Comparison of ENCODE assay signal across 8 cellular contexts in the genomic region with DNA sequence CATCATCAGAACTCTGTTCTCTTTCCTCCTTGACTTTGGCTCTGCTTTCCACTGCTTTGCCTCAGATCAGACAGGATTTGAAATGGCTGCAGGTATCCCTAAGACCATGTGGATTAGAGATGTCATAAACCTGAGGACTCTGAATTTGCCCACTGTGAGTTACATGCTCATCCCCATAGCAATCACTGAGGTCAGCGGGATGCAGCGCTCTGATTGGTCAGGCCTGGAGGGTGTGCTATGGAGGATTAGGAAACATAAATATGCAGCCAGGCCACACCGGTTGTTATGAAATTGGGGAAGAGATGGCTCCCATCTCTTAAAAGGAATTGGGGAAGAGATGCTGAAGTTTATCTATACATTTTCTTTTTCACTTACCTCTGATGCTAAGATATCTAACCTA.
DNase-seq lines count a peak whose midpoint lies in the region; ATAC-seq, FAIRE-seq and TF ChIP-seq lines count a peak whose summit lies in the region.

No MANE protein-coding gene starts in this region.

- no peaks in the 10 kb centered on the region for H3K9me3 ChIP-seq in uterus

- no peak for TF ChIP-seq CTCF in uterus (IDR thresholded peaks at IDR 0.05)

- intact Hi-C loops in uterus (cut with DNase I; ENCODE audit: low total_unique reads): no loop called here

- FAIRE-seq in islet of Langerhans (lab: Jason Lieb, UNC): peak; percentile 56

- no peaks in the 10 kb centered on the region for H3K4me1 ChIP-seq in uterus

- peak; percentile 94 for DNase-seq in DMS 273 (lab: John Stamatoyannopoulos, UW; ENCODE audit: unreplicated experiment)
- DNase-seq in NCI-H774 (lab: John Stamatoyannopoulos, UW): peak; percentile 8
- DNase-seq in amniotic epithelial cell (ENCODE audit: low read depth): peak; percentile 80
- peak; percentile 37 to 44 for DNase-seq in uterus
- no peak for DNase-seq in dedifferentiated amniotic fluid mesenchymal stem cell (ENCODE audit: extremely low spot score)

- no peaks in the 10 kb centered on the region for H3K36me3 ChIP-seq in uterus

- ATAC-seq in GM19025 (IDR thresholded peaks at IDR 0.05; ENCODE audit: low read depth, unreplicated experiment): peak; percentile 100
- ATAC-seq in HG02981 (IDR thresholded peaks at IDR 0.05; ENCODE audit: unreplicated experiment): peak; percentile 100

- H3K27me3 ChIP-seq in uterus: no peaks in the 10 kb centered on the region

- no peak overlapping the region for H3K27ac ChIP-seq in uterus

- no peak overlapping the region for H3K4me3 ChIP-seq in uterus

- no peak for TF ChIP-seq POLR2A in uterus (IDR thresholded peaks at IDR 0.05)
